In genomic region chr2:147231607-147232006, GRCh38 we compare ENCODE assay signal across 15 cellular contexts.
DNase-seq lines count a peak whose midpoint lies in the region; ATAC-seq lines count a peak whose summit lies in the region.
"Had no signal": no experiment of that assay in that cellular context is flagged by ENCODE, and none has a peak within 500 bp of the region (broad histone marks: within the 10 kb centered on the region; RNA-seq: fewer than 3 reads in every experiment).

No MANE protein-coding gene starts in this region.

- H3K27me3 ChIP-seq in SJCRH30: no peaks in the 10 kb centered on the region
- H3K27me3 ChIP-seq: cardiac muscle cell, upper lobe of left lung had no signal

- H3K27ac Mint-ChIP-seq in activated T-cell treated with anti-CD3 and anti-CD28 coated beads, Interleukin-2, amount 50 U/mL, for 24 hours: peak overlapping the region; percentile 63
- peak overlapping the region; percentile 91 for H3K27ac Mint-ChIP-seq in activated T-helper 17 cell treated with anti-CD3 and anti-CD28 coated beads, Interleukin-2, amount 50 U/mL, for 72 hours
- H3K27ac Mint-ChIP-seq: activated naive CD4-positive, alpha-beta T cell treated with anti-CD3 and anti-CD28 coated beads, Interleukin-2, amount 50 U/mL, for 24 hours; CD8-positive, alpha-beta T cell had no signal

- H3K9me3 Mint-ChIP-seq in activated T-cell treated with anti-CD3 and anti-CD28 coated beads, Interleukin-2, amount 50 U/mL, for 24 hours: peaks cover 3% of the 10 kb centered on the region
- H3K9me3 Mint-ChIP-seq in activated T-helper 17 cell treated with anti-CD3 and anti-CD28 coated beads, Interleukin-2, amount 50 U/mL, for 72 hours: no peaks in the 10 kb centered on the region
- H3K9me3 Mint-ChIP-seq: activated naive CD4-positive, alpha-beta T cell treated with anti-CD3 and anti-CD28 coated beads, Interleukin-2, amount 50 U/mL, for 24 hours; CD8-positive, alpha-beta T cell had no signal

- no peak overlapping the region for H3K27ac ChIP-seq in SJCRH30
- H3K27ac ChIP-seq: cardiac muscle cell, upper lobe of left lung had no signal

- no peaks in the 10 kb centered on the region for H3K9me3 ChIP-seq in SJCRH30 (replicated peaks)
- H3K9me3 ChIP-seq: upper lobe of left lung had no signal

- H3K27me3 Mint-ChIP-seq in activated T-cell treated with anti-CD3 and anti-CD28 coated beads, Interleukin-2, amount 50 U/mL, for 24 hours: peaks cover 2% of the 10 kb centered on the region
- H3K27me3 Mint-ChIP-seq in activated T-helper 17 cell treated with anti-CD3 and anti-CD28 coated beads, Interleukin-2, amount 50 U/mL, for 72 hours: no peaks in the 10 kb centered on the region
- H3K27me3 Mint-ChIP-seq: activated naive CD4-positive, alpha-beta T cell treated with anti-CD3 and anti-CD28 coated beads, Interleukin-2, amount 50 U/mL, for 24 hours had no signal

- ATAC-seq in GM21515 (IDR thresholded peaks at IDR 0.05; ENCODE audit: unreplicated experiment) (peak; percentile 78), HG03025 (IDR thresholded peaks at IDR 0.05; ENCODE audit: low FRiP score, unreplicated experiment) (peak; percentile 79)
- ATAC-seq in activated T-helper 17 cell treated with anti-CD3 and anti-CD28 coated beads, Interleukin-2, amount 50 U/mL, for 72 hours (replicated peaks): peak; percentile 84
- ATAC-seq: CD8-positive, alpha-beta T cell; Right ventricle myocardium inferior had no signal

- H3K4me3 Mint-ChIP-seq in activated T-cell treated with anti-CD3 and anti-CD28 coated beads, Interleukin-2, amount 50 U/mL, for 24 hours: no peak overlapping the region
- peak overlapping the region; percentile 58 for H3K4me3 Mint-ChIP-seq in activated T-helper 17 cell treated with anti-CD3 and anti-CD28 coated beads, Interleukin-2, amount 50 U/mL, for 72 hours
- H3K4me3 Mint-ChIP-seq: activated naive CD4-positive, alpha-beta T cell treated with anti-CD3 and anti-CD28 coated beads, Interleukin-2, amount 50 U/mL, for 24 hours; CD8-positive, alpha-beta T cell had no signal

- H3K4me3 ChIP-seq in SJCRH30: no peak overlapping the region
- H3K4me3 ChIP-seq: cardiac muscle cell, upper lobe of left lung had no signal

- peaks cover 15% of the 10 kb centered on the region for H3K4me1 Mint-ChIP-seq in activated T-cell treated with anti-CD3 and anti-CD28 coated beads, Interleukin-2, amount 50 U/mL, for 24 hours (ENCODE audit: low read depth)
- peaks cover 12% of the 10 kb centered on the region for H3K4me1 Mint-ChIP-seq in activated T-helper 17 cell treated with anti-CD3 and anti-CD28 coated beads, Interleukin-2, amount 50 U/mL, for 72 hours
- H3K4me1 Mint-ChIP-seq: activated naive CD4-positive, alpha-beta T cell treated with anti-CD3 and anti-CD28 coated beads, Interleukin-2, amount 50 U/mL, for 24 hours had no signal

- DNase-seq in activated T-cell treated with anti-CD3 and anti-CD28 coated beads, Interleukin-2, amount 50 U/mL, for 24 hours: no peak
- no peak for DNase-seq in activated T-cell treated with anti-CD3 and anti-CD28 coated beads for 4 hours
- no peak for DNase-seq in SIG-M5 treated with dmso at 0.1 percent for 504 hours (lab: John Stamatoyannopoulos, UW; ENCODE audit: unreplicated experiment)
- DNase-seq in SJCRH30: no peak
- DNase-seq in GM03348 (ENCODE audit: low spot score): no peak
- DNase-seq: CD8-positive, alpha-beta T cell; NCI-H1417 treated with DMSO at 0.1 percent for 48 hours; NCI-H774; upper lobe of left lung had no signal

- H3K36me3 Mint-ChIP-seq in activated T-cell treated with anti-CD3 and anti-CD28 coated beads, Interleukin-2, amount 50 U/mL, for 24 hours (ENCODE audit: low read depth): no peaks in the 10 kb centered on the region
- H3K36me3 Mint-ChIP-seq in activated T-helper 17 cell treated with anti-CD3 and anti-CD28 coated beads, Interleukin-2, amount 50 U/mL, for 72 hours (ENCODE audit: low read depth): no peaks in the 10 kb centered on the region
- H3K36me3 Mint-ChIP-seq: activated naive CD4-positive, alpha-beta T cell treated with anti-CD3 and anti-CD28 coated beads, Interleukin-2, amount 50 U/mL, for 24 hours; CD8-positive, alpha-beta T cell had no signal

- H3K4me1 ChIP-seq in SJCRH30: peaks cover 9% of the 10 kb centered on the region
- H3K4me1 ChIP-seq: upper lobe of left lung had no signal

- H3K36me3 ChIP-seq in SJCRH30: no peaks in the 10 kb centered on the region
- H3K36me3 ChIP-seq: cardiac muscle cell, upper lobe of left lung had no signal
